ENCODE assay signal across 13 cellular contexts in the genomic region with DNA sequence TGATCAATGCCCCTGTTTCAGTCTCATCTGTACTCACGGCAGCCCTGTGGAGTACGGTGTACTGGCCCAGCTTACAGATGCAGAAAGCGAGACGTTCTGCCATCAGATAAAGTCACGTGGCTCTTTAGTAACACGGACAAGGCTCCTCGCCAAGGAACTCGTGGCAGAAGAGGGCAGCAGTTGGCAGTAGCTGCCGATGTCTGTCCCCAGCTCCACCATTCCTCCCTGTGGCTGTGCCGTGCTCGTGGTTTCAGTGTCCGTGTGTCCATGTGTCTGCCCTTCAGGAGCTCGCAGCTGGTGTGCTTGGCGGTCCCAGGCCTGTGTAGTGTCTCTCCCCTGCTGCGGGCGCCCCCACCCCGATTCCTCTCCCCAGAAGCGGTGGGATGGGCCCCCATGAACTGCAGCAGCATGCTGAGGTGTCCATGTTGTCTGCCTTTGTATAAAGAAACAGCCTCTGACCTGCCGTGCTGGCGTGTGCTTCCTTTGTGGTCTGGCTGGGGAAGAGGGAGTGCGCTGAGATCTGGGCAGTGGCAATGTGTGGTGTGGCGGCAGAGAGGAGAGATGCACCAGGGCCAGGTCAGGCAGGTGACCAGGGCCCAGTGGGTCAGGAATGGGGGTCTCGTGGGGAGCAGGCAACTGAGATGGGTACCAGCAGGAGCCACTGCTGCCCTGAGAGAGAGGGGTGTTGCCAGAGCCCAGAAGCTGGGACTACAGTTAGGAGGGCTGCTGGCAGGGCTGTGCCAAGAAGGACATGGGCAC. TPM values are rescaled to one million over a fixed set of nuclear protein-coding genes. Genes with fewer than 3 reads are reported as not detected.
DNase-seq lines count a peak whose midpoint lies in the region; FAIRE-seq and TF ChIP-seq lines count a peak whose summit lies in the region.
"Had no signal": no experiment of that assay in that cellular context is flagged by ENCODE, and none has a peak within 500 bp of the region (broad histone marks: within the 10 kb centered on the region; RNA-seq: fewer than 3 reads in every experiment).

No MANE protein-coding gene starts in this region.

- H3K4me2 ChIP-seq in neuronal stem cell (ENCODE audit: insufficient read depth, low read length, poor library complexity, severe bottlenecking): no peak overlapping the region
- H3K4me2 ChIP-seq: SK-N-SH had no signal

- WGBS in neuronal stem cell (ENCODE audit: extremely low coverage in 2 of 2, insufficient read length in 2 of 2, insufficient replicate concordance in 1 of 2), 2 donors: no CpG with 5 or more reads among the region's 23 CpGs

- no peak overlapping the region for H4K91ac ChIP-seq in neuronal stem cell (ENCODE audit: low read depth, low read length, poor library complexity)

- H3K9ac ChIP-seq in neuronal stem cell (ENCODE audit: low read depth, low read length, poor library complexity): peak overlapping the region; percentile 16
- H3K9ac ChIP-seq: SK-N-SH had no signal

- no peak overlapping the region for H2BK15ac ChIP-seq in neuronal stem cell (ENCODE audit: low read length)

- H3K14ac ChIP-seq in neuronal stem cell (ENCODE audit: low read length): no peak overlapping the region

- H3K18ac ChIP-seq in neuronal stem cell (ENCODE audit: low read length): peak overlapping the region; percentile 30

- H3K36me3 ChIP-seq in neuronal stem cell (replicated peaks in 1 of 2; ENCODE audit: control insufficient read depth in 2 of 2, insufficient read depth in 2 of 2, low read length in 2 of 2) (peaks cover 41 to 64% of the 10 kb centered on the region in 2 donors), ascending aorta (peaks cover 33 to 38% of the 10 kb centered on the region in 2 donors)
- H3K36me3 ChIP-seq: ovary had no signal

- no peak for TF ChIP-seq POLR2A in H54 (IDR thresholded peaks at IDR 0.05; ENCODE audit: low read depth, low read length)

- no peak overlapping the region for H3K4ac ChIP-seq in neuronal stem cell (ENCODE audit: low read length)

- H3K4me3 ChIP-seq in neuronal stem cell (ENCODE audit: low read length in 2 of 2) (no peak overlapping the region), foreskin fibroblast (ENCODE audit: low read depth in 1 of 2, low read length in 2 of 2) (no peak overlapping the region), ascending aorta (no peak overlapping the region)
- H3K4me3 ChIP-seq: ovary had no signal

- H3K27me3 ChIP-seq in neuronal stem cell (ENCODE audit: control insufficient read depth in 3 of 3, insufficient read depth in 3 of 3, low read depth in 1 of 3, low read length in 3 of 3) (no peaks in the 10 kb centered on the region), ascending aorta (no peaks in the 10 kb centered on the region)
- H3K27me3 ChIP-seq: ovary had no signal

- H4K8ac ChIP-seq in neuronal stem cell (ENCODE audit: low read depth, low read length): no peak overlapping the region

- no peaks in the 10 kb centered on the region for H3K9me3 ChIP-seq in neuronal stem cell (replicated peaks in 1 of 2; ENCODE audit: control insufficient read depth in 2 of 2, insufficient read depth in 1 of 2, low read depth in 1 of 2, low read length in 2 of 2)
- H3K9me3 ChIP-seq in ascending aorta: no peaks in the 10 kb centered on the region
- H3K9me3 ChIP-seq: ovary, SK-N-SH had no signal

- H2BK12ac ChIP-seq in neuronal stem cell (ENCODE audit: low read length): peak overlapping the region; percentile 5

- H3K23ac ChIP-seq in neuronal stem cell (ENCODE audit: low read depth, low read length, poor library complexity): peak overlapping the region; percentile 74

- 0 out of 2 replicates have a peak overlapping the region, but pooled peaks have one; percentile 1 for H3K27ac ChIP-seq in RWPE1
- H3K27ac ChIP-seq in neuronal stem cell (replicated peaks; ENCODE audit: low read length): no peak overlapping the region
- H3K27ac ChIP-seq in ascending aorta: no peak overlapping the region
- H3K27ac ChIP-seq: ovary had no signal

- H2AK5ac ChIP-seq in neuronal stem cell (ENCODE audit: low read depth, low read length): peak overlapping the region; percentile 27

- no peak overlapping the region for H2BK120ac ChIP-seq in neuronal stem cell (ENCODE audit: low read depth, low read length)

- peaks cover 0 to 5% of the 10 kb centered on the region in 2 donors for H3K4me1 ChIP-seq in neuronal stem cell (ENCODE audit: control insufficient read depth in 2 of 2, insufficient read depth in 1 of 2, low read depth in 1 of 2, low read length in 2 of 2)
- H3K4me1 ChIP-seq in ascending aorta: no peaks in the 10 kb centered on the region

- DNase-seq in C1 segment of cervical spinal cord (lab: John Stamatoyannopoulos, UW): peak in 13 of 14 donors; percentile 2 to 57 (median 44)
- DNase-seq in RWPE1 (ENCODE audit: low spot score): no peak
- peak; percentile 34 to 48 for DNase-seq in frontal cortex (ENCODE audit: low spot score in 2 of 2)
- no peak for DNase-seq in neuronal stem cell (ENCODE audit: low spot score)
- no peak for DNase-seq in foreskin fibroblast
- DNase-seq in H54 (ENCODE audit: insufficient read length, low spot score): no peak
- no peak for DNase-seq in ascending aorta (ENCODE audit: low spot score in 2 of 2)
- no peak for DNase-seq in HEK293T (ENCODE audit: extremely low spot score)
- DNase-seq: activated CD8-positive, alpha-beta memory T cell treated with anti-CD3 and anti-CD28 coated beads for 24 hours; NCI-H510A; ovary; SK-N-SH had no signal

- no peak overlapping the region for H2AFZ ChIP-seq in neuronal stem cell (ENCODE audit: low read length)

- H2BK5ac ChIP-seq in neuronal stem cell (ENCODE audit: low read length): peak overlapping the region; percentile 45

- no peak for FAIRE-seq in frontal cortex (lab: Jason Lieb, UNC)
- no peak for FAIRE-seq in H54 (lab: Jason Lieb, UNC)
- FAIRE-seq: GM19239 had no signal

- H3K79me1 ChIP-seq in neuronal stem cell (ENCODE audit: low read depth, low read length): peaks cover 4% of the 10 kb centered on the region

- TF ChIP-seq CTCF in RWPE1 (conservative IDR thresholded peaks at IDR 0.05; ENCODE audit: low read depth): no peak
- no peak for TF ChIP-seq CTCF in foreskin fibroblast (IDR thresholded peaks at IDR 0.05; ENCODE audit: low read depth, low read length)
- TF ChIP-seq CTCF in ascending aorta (IDR thresholded peaks at IDR 0.05): no peak

- CTCF ChIA-PET in RWPE1 (lab: Yijun Ruan, JAX) (no interaction called here), HEK293T (lab: Yijun Ruan, JAX) (no interaction called here)

- POLR2A ChIA-PET in RWPE1 (lab: Yijun Ruan, JAX; ENCODE audit: low non-redundant PET): no interaction called here
- POLR2A ChIA-PET in HEK293T (lab: Yijun Ruan, JAX): no interaction called here

- intact Hi-C loops in ascending aorta (cut with DNase I): no loop called here

TF ChIP-seq in HEK293T, 16 proteins besides CTCF, POLR2A, EP300 and RAD21:
- no peak for TF ChIP-seq FOXM1 (IDR thresholded peaks at IDR 0.05; ENCODE audit: borderline replicate concordance)
TF ChIP-seq in HEK293T: peak in this region for 0.

RNA-seq across cellular contexts. Expression of a gene that starts 9.8 kb away (rescaled TPM):
- total RNA-seq in frontal cortex (34.2 TPM), ascending aorta (51.7 TPM)
- polyA plus RNA-seq in neuronal stem cell (2013, experiment 1 of 2): 74.0 TPM
- 73.5 TPM for polyA plus RNA-seq in neuronal stem cell (2013, experiment 2 of 2)

RNA-seq across cellular contexts. Expression of a gene that starts 26.3 kb away (rescaled TPM):
- total RNA-seq in frontal cortex (67.3 TPM), ascending aorta (236 TPM)
- 61.0 TPM for polyA plus RNA-seq in neuronal stem cell (2013, experiment 1 of 2)
- 62.9 TPM for polyA plus RNA-seq in neuronal stem cell (2013, experiment 2 of 2)

Comparison
In these comparisons a context has a peak if more than half of its experiments do, and no peak if none do; other contexts are left out.
1. DNase-seq: peak in C1 segment of cervical spinal cord (13 of 14) and frontal cortex (2 of 2); none in RWPE1 (single experiment), neuronal stem cell (single experiment), foreskin fibroblast (0 of 2), H54 (single experiment), ascending aorta (0 of 2) and HEK293T (single experiment).